1 cellular context compared by ENCODE assay signal in the genomic region with DNA sequence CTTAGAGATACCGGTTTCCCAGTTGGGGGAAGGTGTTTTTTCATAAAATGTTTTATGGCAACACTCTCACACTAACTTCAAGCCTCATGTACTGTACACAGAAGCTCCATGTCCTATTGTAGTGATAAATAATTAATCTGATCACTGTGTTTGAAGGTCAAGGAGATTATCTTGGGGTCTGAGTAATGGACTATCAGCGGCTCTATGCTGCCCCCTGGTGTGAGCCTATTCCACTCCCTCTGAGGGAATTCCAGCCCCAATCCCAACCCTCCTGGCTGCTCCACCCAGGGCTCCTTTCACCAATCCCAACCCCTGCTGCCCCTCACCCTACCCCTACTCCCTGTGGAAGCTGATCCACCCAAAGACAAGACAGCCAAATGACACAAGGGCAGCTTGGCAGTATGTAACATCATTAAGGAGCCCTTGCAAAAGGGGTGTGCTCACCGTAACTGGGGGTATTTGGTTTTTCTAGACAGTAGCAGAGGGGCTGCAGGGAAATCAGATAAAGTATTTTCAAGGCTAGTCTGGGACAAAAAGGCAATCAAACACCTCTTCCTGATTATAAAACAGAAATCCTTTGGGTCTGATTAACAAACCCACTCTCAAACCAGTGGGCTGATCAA.
TF ChIP-seq lines count a peak whose summit lies in the region.

No MANE protein-coding gene starts in this region.

TF ChIP-seq in GM12878, 131 proteins besides CTCF, POLR2A, EP300 and RAD21:
- TF ChIP-seq IKZF1 (conservative IDR thresholded peaks at IDR 0.05) (peak; percentile 31; the same call in 1 of the 2 replicates), PAX5 (IDR thresholded peaks at IDR 0.05; ENCODE audit: borderline replicate concordance, low read depth, low read length) (no peak), FOS (IDR thresholded peaks at IDR 0.05; ENCODE audit: borderline replicate concordance, extremely low read depth, insufficient read length) (no peak), SREBF2 (IDR thresholded peaks at IDR 0.05; ENCODE audit: low read length) (no peak), EED (IDR thresholded peaks at IDR 0.05; ENCODE audit: low read depth) (no peak), TARDBP (IDR thresholded peaks at IDR 0.05; ENCODE audit: borderline replicate concordance) (no peak), ZNF24 (IDR thresholded peaks at IDR 0.05) (no peak), YBX1 (IDR thresholded peaks at IDR 0.05) (no peak), TBL1XR1 (IDR thresholded peaks at IDR 0.05; ENCODE audit: low read depth, low read length) (no peak), EGR1 (IDR thresholded peaks at IDR 0.05; ENCODE audit: borderline replicate concordance in 1 of 2, low read depth in 2 of 2, low read length in 2 of 2) (no peak), YY1 (IDR thresholded peaks at IDR 0.05; ENCODE audit: low read depth, low read length) (peak; percentile 35; the same call in 1 of the 2 replicates), MEF2A (IDR thresholded peaks at IDR 0.05; ENCODE audit: insufficient read depth, low read depth, low read length) (no peak), KAT2A (conservative IDR thresholded peaks at IDR 0.05; ENCODE audit: control insufficient read depth, low read depth, low read length) (no peak), CHD1 (IDR thresholded peaks at IDR 0.05; ENCODE audit: low read depth, low read length) (no peak), SMC3 (IDR thresholded peaks at IDR 0.05; ENCODE audit: borderline replicate concordance, low read length) (peak; percentile 97), ZZZ3 (IDR thresholded peaks at IDR 0.05; ENCODE audit: control insufficient read depth, insufficient read length, low read depth) (no peak), CBFB (IDR thresholded peaks at IDR 0.05; ENCODE audit: low read depth) (no peak), NR2C1 (IDR thresholded peaks at IDR 0.05) (no peak), SMARCA5 (IDR thresholded peaks at IDR 0.05) (no peak), RUNX3 (IDR thresholded peaks at IDR 0.05; ENCODE audit: low read length) (no peak)
- TF ChIP-seq, protein P1, sequence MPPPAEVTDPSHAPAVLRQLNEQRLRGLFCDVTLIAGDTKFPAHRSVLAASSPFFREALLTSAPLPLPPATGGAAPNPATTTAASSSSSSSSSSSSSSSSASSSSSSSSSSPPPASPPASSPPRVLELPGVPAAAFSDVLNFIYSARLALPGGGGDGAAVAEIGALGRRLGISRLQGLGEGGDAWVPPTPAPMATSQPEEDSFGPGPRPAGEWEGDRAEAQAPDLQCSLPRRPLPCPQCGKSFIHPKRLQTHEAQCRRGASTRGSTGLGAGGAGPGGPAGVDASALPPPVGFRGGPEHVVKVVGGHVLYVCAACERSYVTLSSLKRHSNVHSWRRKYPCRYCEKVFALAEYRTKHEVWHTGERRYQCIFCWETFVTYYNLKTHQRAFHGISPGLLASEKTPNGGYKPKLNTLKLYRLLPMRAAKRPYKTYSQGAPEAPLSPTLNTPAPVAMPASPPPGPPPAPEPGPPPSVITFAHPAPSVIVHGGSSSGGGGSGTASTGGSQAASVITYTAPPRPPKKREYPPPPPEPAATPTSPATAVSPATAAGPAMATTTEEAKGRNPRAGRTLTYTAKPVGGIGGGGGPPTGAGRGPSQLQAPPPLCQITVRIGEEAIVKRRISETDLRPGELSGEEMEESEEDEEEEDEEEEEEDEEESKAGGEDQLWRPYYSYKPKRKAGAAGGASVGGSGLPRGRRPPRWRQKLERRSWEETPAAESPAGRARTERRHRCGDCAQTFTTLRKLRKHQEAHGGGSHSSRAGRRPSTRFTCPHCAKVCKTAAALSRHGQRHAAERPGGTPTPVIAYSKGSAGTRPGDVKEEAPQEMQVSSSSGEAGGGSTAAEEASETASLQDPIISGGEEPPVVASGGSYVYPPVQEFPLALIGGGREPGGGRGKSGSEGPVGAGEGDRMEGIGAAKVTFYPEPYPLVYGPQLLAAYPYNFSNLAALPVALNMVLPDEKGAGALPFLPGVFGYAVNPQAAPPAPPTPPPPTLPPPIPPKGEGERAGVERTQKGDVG (CRISPR knock-in tag; IDR thresholded peaks at IDR 0.05): no peak
- TF ChIP-seq, protein P2, sequence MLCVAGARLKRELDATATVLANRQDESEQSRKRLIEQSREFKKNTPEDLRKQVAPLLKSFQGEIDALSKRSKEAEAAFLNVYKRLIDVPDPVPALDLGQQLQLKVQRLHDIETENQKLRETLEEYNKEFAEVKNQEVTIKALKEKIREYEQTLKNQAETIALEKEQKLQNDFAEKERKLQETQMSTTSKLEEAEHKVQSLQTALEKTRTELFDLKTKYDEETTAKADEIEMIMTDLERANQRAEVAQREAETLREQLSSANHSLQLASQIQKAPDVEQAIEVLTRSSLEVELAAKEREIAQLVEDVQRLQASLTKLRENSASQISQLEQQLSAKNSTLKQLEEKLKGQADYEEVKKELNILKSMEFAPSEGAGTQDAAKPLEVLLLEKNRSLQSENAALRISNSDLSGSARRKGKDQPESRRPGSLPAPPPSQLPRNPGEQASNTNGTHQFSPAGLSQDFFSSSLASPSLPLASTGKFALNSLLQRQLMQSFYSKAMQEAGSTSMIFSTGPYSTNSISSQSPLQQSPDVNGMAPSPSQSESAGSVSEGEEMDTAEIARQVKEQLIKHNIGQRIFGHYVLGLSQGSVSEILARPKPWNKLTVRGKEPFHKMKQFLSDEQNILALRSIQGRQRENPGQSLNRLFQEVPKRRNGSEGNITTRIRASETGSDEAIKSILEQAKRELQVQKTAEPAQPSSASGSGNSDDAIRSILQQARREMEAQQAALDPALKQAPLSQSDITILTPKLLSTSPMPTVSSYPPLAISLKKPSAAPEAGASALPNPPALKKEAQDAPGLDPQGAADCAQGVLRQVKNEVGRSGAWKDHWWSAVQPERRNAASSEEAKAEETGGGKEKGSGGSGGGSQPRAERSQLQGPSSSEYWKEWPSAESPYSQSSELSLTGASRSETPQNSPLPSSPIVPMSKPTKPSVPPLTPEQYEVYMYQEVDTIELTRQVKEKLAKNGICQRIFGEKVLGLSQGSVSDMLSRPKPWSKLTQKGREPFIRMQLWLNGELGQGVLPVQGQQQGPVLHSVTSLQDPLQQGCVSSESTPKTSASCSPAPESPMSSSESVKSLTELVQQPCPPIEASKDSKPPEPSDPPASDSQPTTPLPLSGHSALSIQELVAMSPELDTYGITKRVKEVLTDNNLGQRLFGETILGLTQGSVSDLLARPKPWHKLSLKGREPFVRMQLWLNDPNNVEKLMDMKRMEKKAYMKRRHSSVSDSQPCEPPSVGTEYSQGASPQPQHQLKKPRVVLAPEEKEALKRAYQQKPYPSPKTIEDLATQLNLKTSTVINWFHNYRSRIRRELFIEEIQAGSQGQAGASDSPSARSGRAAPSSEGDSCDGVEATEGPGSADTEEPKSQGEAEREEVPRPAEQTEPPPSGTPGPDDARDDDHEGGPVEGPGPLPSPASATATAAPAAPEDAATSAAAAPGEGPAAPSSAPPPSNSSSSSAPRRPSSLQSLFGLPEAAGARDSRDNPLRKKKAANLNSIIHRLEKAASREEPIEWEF (IDR thresholded peaks at IDR 0.05; ENCODE audit: insufficient replicate concordance, low read depth, low read length): no peak
- TF ChIP-seq, protein P3, sequence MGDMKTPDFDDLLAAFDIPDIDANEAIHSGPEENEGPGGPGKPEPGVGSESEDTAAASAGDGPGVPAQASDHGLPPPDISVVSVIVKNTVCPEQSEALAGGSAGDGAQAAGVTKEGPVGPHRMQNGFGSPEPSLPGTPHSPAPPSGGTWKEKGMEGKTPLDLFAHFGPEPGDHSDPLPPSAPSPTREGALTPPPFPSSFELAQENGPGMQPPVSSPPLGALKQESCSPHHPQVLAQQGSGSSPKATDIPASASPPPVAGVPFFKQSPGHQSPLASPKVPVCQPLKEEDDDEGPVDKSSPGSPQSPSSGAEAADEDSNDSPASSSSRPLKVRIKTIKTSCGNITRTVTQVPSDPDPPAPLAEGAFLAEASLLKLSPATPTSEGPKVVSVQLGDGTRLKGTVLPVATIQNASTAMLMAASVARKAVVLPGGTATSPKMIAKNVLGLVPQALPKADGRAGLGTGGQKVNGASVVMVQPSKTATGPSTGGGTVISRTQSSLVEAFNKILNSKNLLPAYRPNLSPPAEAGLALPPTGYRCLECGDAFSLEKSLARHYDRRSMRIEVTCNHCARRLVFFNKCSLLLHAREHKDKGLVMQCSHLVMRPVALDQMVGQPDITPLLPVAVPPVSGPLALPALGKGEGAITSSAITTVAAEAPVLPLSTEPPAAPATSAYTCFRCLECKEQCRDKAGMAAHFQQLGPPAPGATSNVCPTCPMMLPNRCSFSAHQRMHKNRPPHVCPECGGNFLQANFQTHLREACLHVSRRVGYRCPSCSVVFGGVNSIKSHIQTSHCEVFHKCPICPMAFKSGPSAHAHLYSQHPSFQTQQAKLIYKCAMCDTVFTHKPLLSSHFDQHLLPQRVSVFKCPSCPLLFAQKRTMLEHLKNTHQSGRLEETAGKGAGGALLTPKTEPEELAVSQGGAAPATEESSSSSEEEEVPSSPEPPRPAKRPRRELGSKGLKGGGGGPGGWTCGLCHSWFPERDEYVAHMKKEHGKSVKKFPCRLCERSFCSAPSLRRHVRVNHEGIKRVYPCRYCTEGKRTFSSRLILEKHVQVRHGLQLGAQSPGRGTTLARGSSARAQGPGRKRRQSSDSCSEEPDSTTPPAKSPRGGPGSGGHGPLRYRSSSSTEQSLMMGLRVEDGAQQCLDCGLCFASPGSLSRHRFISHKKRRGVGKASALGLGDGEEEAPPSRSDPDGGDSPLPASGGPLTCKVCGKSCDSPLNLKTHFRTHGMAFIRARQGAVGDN (IDR thresholded peaks at IDR 0.05): no peak
- TF ChIP-seq, protein P4, sequence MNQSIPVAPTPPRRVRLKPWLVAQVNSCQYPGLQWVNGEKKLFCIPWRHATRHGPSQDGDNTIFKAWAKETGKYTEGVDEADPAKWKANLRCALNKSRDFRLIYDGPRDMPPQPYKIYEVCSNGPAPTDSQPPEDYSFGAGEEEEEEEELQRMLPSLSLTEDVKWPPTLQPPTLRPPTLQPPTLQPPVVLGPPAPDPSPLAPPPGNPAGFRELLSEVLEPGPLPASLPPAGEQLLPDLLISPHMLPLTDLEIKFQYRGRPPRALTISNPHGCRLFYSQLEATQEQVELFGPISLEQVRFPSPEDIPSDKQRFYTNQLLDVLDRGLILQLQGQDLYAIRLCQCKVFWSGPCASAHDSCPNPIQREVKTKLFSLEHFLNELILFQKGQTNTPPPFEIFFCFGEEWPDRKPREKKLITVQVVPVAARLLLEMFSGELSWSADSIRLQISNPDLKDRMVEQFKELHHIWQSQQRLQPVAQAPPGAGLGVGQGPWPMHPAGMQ (IDR thresholded peaks at IDR 0.05; ENCODE audit: borderline replicate concordance): no peak
- TF ChIP-seq, protein P5, sequence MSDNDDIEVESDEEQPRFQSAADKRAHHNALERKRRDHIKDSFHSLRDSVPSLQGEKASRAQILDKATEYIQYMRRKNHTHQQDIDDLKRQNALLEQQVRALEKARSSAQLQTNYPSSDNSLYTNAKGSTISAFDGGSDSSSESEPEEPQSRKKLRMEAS (IDR thresholded peaks at IDR 0.05; ENCODE audit: low read depth, low read length): no peak
- TF ChIP-seq, protein P6, sequence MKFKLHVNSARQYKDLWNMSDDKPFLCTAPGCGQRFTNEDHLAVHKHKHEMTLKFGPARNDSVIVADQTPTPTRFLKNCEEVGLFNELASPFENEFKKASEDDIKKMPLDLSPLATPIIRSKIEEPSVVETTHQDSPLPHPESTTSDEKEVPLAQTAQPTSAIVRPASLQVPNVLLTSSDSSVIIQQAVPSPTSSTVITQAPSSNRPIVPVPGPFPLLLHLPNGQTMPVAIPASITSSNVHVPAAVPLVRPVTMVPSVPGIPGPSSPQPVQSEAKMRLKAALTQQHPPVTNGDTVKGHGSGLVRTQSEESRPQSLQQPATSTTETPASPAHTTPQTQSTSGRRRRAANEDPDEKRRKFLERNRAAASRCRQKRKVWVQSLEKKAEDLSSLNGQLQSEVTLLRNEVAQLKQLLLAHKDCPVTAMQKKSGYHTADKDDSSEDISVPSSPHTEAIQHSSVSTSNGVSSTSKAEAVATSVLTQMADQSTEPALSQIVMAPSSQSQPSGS (IDR thresholded peaks at IDR 0.05; ENCODE audit: low read length): no peak
- TF ChIP-seq, protein P7, sequence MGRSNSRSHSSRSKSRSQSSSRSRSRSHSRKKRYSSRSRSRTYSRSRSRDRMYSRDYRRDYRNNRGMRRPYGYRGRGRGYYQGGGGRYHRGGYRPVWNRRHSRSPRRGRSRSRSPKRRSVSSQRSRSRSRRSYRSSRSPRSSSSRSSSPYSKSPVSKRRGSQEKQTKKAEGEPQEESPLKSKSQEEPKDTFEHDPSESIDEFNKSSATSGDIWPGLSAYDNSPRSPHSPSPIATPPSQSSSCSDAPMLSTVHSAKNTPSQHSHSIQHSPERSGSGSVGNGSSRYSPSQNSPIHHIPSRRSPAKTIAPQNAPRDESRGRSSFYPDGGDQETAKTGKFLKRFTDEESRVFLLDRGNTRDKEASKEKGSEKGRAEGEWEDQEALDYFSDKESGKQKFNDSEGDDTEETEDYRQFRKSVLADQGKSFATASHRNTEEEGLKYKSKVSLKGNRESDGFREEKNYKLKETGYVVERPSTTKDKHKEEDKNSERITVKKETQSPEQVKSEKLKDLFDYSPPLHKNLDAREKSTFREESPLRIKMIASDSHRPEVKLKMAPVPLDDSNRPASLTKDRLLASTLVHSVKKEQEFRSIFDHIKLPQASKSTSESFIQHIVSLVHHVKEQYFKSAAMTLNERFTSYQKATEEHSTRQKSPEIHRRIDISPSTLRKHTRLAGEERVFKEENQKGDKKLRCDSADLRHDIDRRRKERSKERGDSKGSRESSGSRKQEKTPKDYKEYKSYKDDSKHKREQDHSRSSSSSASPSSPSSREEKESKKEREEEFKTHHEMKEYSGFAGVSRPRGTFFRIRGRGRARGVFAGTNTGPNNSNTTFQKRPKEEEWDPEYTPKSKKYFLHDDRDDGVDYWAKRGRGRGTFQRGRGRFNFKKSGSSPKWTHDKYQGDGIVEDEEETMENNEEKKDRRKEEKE (IDR thresholded peaks at IDR 0.05): no peak
